In genomic region chr2:69559696-69560482, GRCh38 we compare ENCODE assay signal across 8 cellular contexts.
DNase-seq lines count a peak whose midpoint lies in the region; ATAC-seq, FAIRE-seq and TF ChIP-seq lines count a peak whose summit lies in the region.

No MANE protein-coding gene starts in this region.

- H3K4me3 ChIP-seq in CD8-positive, alpha-beta memory T cell (ENCODE audit: low read length), result no peak overlapping the region
- no peak overlapping the region for H3K4me3 ChIP-seq in MM.1S (ENCODE audit: low read length)
- no peak overlapping the region for H3K4me3 ChIP-seq in fibroblast of pulmonary artery (replicated peaks; ENCODE audit: low read depth, low read length)
- no peak overlapping the region for H3K4me3 ChIP-seq in osteoblast (ENCODE audit: insufficient read depth, low read length)

- no peaks in the 10 kb centered on the region for H3F3A ChIP-seq in MM.1S (ENCODE audit: insufficient read depth, low read length)

- H3K9me2 ChIP-seq in MM.1S (replicated peaks; ENCODE audit: insufficient read depth, low read length), result no peaks in the 10 kb centered on the region

- no peak overlapping the region for H3K27ac ChIP-seq in CD8-positive, alpha-beta memory T cell (ENCODE audit: low read depth, low read length)
- no peak overlapping the region for H3K27ac ChIP-seq in MM.1S (ENCODE audit: low read length)
- H3K27ac ChIP-seq in osteoblast (ENCODE audit: low read depth, low read length), result peak overlapping the region; percentile 3

- H3K4me2 ChIP-seq in MM.1S (ENCODE audit: low read depth, low read length) (no peak overlapping the region), osteoblast (ENCODE audit: insufficient read depth, low read length) (no peak overlapping the region)

- peak; percentile 96 for FAIRE-seq in GM19239 (lab: Jason Lieb, UNC)

- no peaks in the 10 kb centered on the region for H3K9me3 ChIP-seq in CD8-positive, alpha-beta memory T cell (ENCODE audit: low read length)
- H3K9me3 ChIP-seq in MM.1S (replicated peaks; ENCODE audit: insufficient read depth, low read length) (no peaks in the 10 kb centered on the region), T-helper 17 cell (ENCODE audit: control insufficient read depth, low read length, poor library complexity, severe bottlenecking) (no peaks in the 10 kb centered on the region), osteoblast (ENCODE audit: low read depth, low read length) (no peaks in the 10 kb centered on the region)

- no peaks in the 10 kb centered on the region for H3K27me3 Mint-ChIP-seq in CD8-positive, alpha-beta memory T cell
- no peaks in the 10 kb centered on the region for H3K27me3 Mint-ChIP-seq in T-helper 17 cell

- H3K4me1 Mint-ChIP-seq in CD8-positive, alpha-beta memory T cell, result peaks cover 72 to 87% (median 86%) of the 10 kb centered on the region in 3 donors
- peaks cover 51% of the 10 kb centered on the region for H3K4me1 Mint-ChIP-seq in T-helper 17 cell

- TF ChIP-seq CTCF in MM.1S (IDR thresholded peaks at IDR 0.05; ENCODE audit: low read length) (peak; percentile 86), fibroblast of pulmonary artery (IDR thresholded peaks at IDR 0.05; ENCODE audit: low read length, missing control alignments) (peak; percentile 68), osteoblast (IDR thresholded peaks at IDR 0.05; ENCODE audit: extremely low read depth, low read depth, low read length) (peak; percentile 72)

- H3K4me1 ChIP-seq in CD8-positive, alpha-beta memory T cell (ENCODE audit: insufficient read depth, low read length), result peaks cover 66% of the 10 kb centered on the region
- no peaks in the 10 kb centered on the region for H3K4me1 ChIP-seq in MM.1S (ENCODE audit: low read length)
- H3K4me1 ChIP-seq in osteoblast (ENCODE audit: insufficient read depth, low read length), result peaks cover 18% of the 10 kb centered on the region

- H3K9ac ChIP-seq in MM.1S (ENCODE audit: low read length), result no peak overlapping the region

- H4K20me1 ChIP-seq in MM.1S (ENCODE audit: insufficient read depth, low read length), result no peaks in the 10 kb centered on the region
- H4K20me1 ChIP-seq in osteoblast (ENCODE audit: insufficient read depth, low read length), result peaks cover 48% of the 10 kb centered on the region

- no peak for DNase-seq in CD8-positive, alpha-beta memory T cell
- DNase-seq in GM19239 (ENCODE audit: insufficient read length, low spot score) (peak; percentile 41), MM.1S (peak; percentile 66), T-helper 17 cell (no peak), fibroblast of pulmonary artery (ENCODE audit: low read depth) (peak; percentile 73), osteoblast (ENCODE audit: insufficient read length, low spot score, missing footprints) (peak; percentile 82), ecto neural progenitor cell (ENCODE audit: low spot score) (no peak)

- no peaks in the 10 kb centered on the region for H3K36me3 ChIP-seq in CD8-positive, alpha-beta memory T cell (ENCODE audit: insufficient read depth, low read length)
- H3K36me3 ChIP-seq in MM.1S (replicated peaks; ENCODE audit: insufficient read depth, low read length) (no peaks in the 10 kb centered on the region), osteoblast (ENCODE audit: insufficient read depth, low read length) (peaks cover 8% of the 10 kb centered on the region)

- POLR2A ChIA-PET in CD8-positive, alpha-beta memory T cell (lab: Charles Lee), result no interaction called here

- H3K4me3 Mint-ChIP-seq in CD8-positive, alpha-beta memory T cell, result peak overlapping the region in 2 of 7 donors; percentile 16 to 35
- peak overlapping the region; percentile 47 for H3K4me3 Mint-ChIP-seq in T-helper 17 cell

- H3K9me3 Mint-ChIP-seq in CD8-positive, alpha-beta memory T cell, result no peaks in the 10 kb centered on the region

- peaks cover 0 to 33% (median 6%) of the 10 kb centered on the region in 3 donors for H3K36me3 Mint-ChIP-seq in CD8-positive, alpha-beta memory T cell
- H3K36me3 Mint-ChIP-seq in T-helper 17 cell (ENCODE audit: low read depth), result no peaks in the 10 kb centered on the region

- H2AFZ ChIP-seq in MM.1S (ENCODE audit: low read length) (no peak overlapping the region), osteoblast (ENCODE audit: low read length) (no peak overlapping the region)

- H3K79me2 ChIP-seq in MM.1S (ENCODE audit: low read length) (peaks cover 9% of the 10 kb centered on the region), osteoblast (ENCODE audit: insufficient read depth, low read length) (peaks cover 90% of the 10 kb centered on the region)

- peak; percentile 75 for ATAC-seq in T-helper 17 cell
- no peak for ATAC-seq in HG03378 (IDR thresholded peaks at IDR 0.05; ENCODE audit: unreplicated experiment)

- peak overlapping the region; percentile 22 to 85 (median 66) for H3K27ac Mint-ChIP-seq in CD8-positive, alpha-beta memory T cell
- H3K27ac Mint-ChIP-seq in T-helper 17 cell, result no peak overlapping the region

- CTCF ChIA-PET in CD8-positive, alpha-beta memory T cell (lab: Charles Lee), result interaction anchor here (1.1 to 2.8 kb wide), 6 partner anchors 10 to 257 kb away, joined by 3 to 10 read pairs (median 5); no protein-coding TSS in a partner anchor

- no peaks in the 10 kb centered on the region for H3K27me3 ChIP-seq in CD8-positive, alpha-beta memory T cell (ENCODE audit: insufficient read depth, low read length, poor library complexity, severe bottlenecking)
- H3K27me3 ChIP-seq in MM.1S (replicated peaks; ENCODE audit: insufficient read depth, low read length) (no peaks in the 10 kb centered on the region), osteoblast (ENCODE audit: insufficient read depth, low read length) (no peaks in the 10 kb centered on the region)

Comparison
In these comparisons a context has a peak if more than half of its experiments do, and no peak if none do; other contexts are left out.
1. DNase-seq: peak in GM19239 (single experiment), MM.1S (single experiment), fibroblast of pulmonary artery (single experiment) and osteoblast (single experiment); none in CD8-positive, alpha-beta memory T cell (0 of 5), T-helper 17 cell (0 of 3) and ecto neural progenitor cell (single experiment).
2. Peak in every context shown above with its lines, with median percentiles within 50 percentile points of each other: CTCF ChIP-seq.